Comparison of ENCODE assay signal across 18 cellular contexts in genomic region chr1:165885305-165885694, GRCh38. TPM values are rescaled to one million over a fixed set of nuclear protein-coding genes. Genes with fewer than 3 reads are reported as not detected.
DNase-seq lines count a peak whose midpoint lies in the region; ATAC-seq, FAIRE-seq and TF ChIP-seq lines count a peak whose summit lies in the region.
"Had no signal": no experiment of that assay in that cellular context is flagged by ENCODE, and none has a peak within 500 bp of the region (broad histone marks: within the 10 kb centered on the region; RNA-seq: fewer than 3 reads in every experiment).

No MANE protein-coding gene starts in this region.

- H3K27me3 ChIP-seq in DND-41 (ENCODE audit: insufficient read depth, low read length, poor library complexity) (no peaks in the 10 kb centered on the region), OCI-LY1 (ENCODE audit: insufficient read depth, low read length) (no peaks in the 10 kb centered on the region), hepatocyte (no peaks in the 10 kb centered on the region), pancreas (no peaks in the 10 kb centered on the region)

- FAIRE-seq in pancreas (lab: Jason Lieb, UNC), result no peak
- FAIRE-seq: D721Med, RCC 7860 had no signal

- WGBS in hepatocyte (ENCODE audit: low lambda C conversion rate, missing lambda C conversion rate), result 90% methylated on average over 3 of the region's 3 CpGs
- 58 to 60% methylated on average over 3 of the region's 3 CpGs for WGBS in pancreas, 2 donors

- H3K27ac ChIP-seq in DND-41 (ENCODE audit: low read length) (peak overlapping the region; percentile 13; the same call in 1 of the 2 replicates), OCI-LY1 (ENCODE audit: low read depth, low read length, poor library complexity, severe bottlenecking) (peak overlapping the region; percentile 60), hepatocyte (peak overlapping the region; percentile 21), pancreas (peak overlapping the region in 2 of 4 donors; percentile 35 to 62)

- H2AFZ ChIP-seq in DND-41 (ENCODE audit: low read depth, low read length), result no peak overlapping the region
- no peak overlapping the region for H2AFZ ChIP-seq in OCI-LY1 (ENCODE audit: low read length)
- H2AFZ ChIP-seq in hepatocyte, result no peak overlapping the region

- ATAC-seq in DND-41 (ENCODE audit: insufficient read depth, low read depth) (no peak), pancreas (peak; percentile 11 to 26 (median 24))

- H3K36me3 ChIP-seq in DND-41 (ENCODE audit: insufficient read depth, low read length), result peaks cover 49% of the 10 kb centered on the region
- peaks cover 6% of the 10 kb centered on the region; the same call in 1 of the 2 replicates for H3K36me3 ChIP-seq in OCI-LY1 (ENCODE audit: insufficient read depth, low read length)
- no peaks in the 10 kb centered on the region for H3K36me3 ChIP-seq in hepatocyte (replicated peaks; ENCODE audit: insufficient read depth, low read depth)
- H3K36me3 ChIP-seq in pancreas, result no peaks in the 10 kb centered on the region

- TF ChIP-seq CTCF in DND-41 (IDR thresholded peaks at IDR 0.05; ENCODE audit: borderline replicate concordance, extremely low read depth, low read length, poor library complexity, severe bottlenecking), result no peak
- TF ChIP-seq CTCF in OCI-LY1 (IDR thresholded peaks at IDR 0.05; ENCODE audit: low read length), result no peak
- no peak for TF ChIP-seq CTCF in hepatocyte (IDR thresholded peaks at IDR 0.05; ENCODE audit: poor library complexity)
- no peak for TF ChIP-seq CTCF in pancreas (IDR thresholded peaks at IDR 0.05)
- TF ChIP-seq CTCF in GM20000 (IDR thresholded peaks at IDR 0.05; ENCODE audit: extremely low read depth, missing control alignments), result no peak

- DNase-seq in DND-41 (no peak), hepatocyte (ENCODE audit: low spot score) (no peak), pancreas (no peak), GM20000 (ENCODE audit: low spot score) (no peak), NK-92 (lab: John Stamatoyannopoulos, UW; ENCODE audit: unreplicated experiment) (no peak), glomerular visceral epithelial cell (ENCODE audit: extremely low spot score) (no peak)
- DNase-seq: ACHN; CD4-positive, alpha-beta memory T cell; DMS79 treated with DMSO at 0.1 percent for 48 hours; NCI-H1694; NCI-H2171; NCI-H446 treated with DMSO at 0.1 percent for 48 hours; NCI-H748 treated with DMSO at 0.1 percent for 48 hours; SHP77 treated with DMSO at 0.1 percent for 48 hours had no signal

- H3K4me3 ChIP-seq in DND-41 (ENCODE audit: low read depth in 1 of 2, low read length in 2 of 2), result no peak overlapping the region
- H3K4me3 ChIP-seq in OCI-LY1 (ENCODE audit: low read depth, low read length, poor library complexity, severe bottlenecking), result no peak overlapping the region
- no peak overlapping the region for H3K4me3 ChIP-seq in hepatocyte
- no peak overlapping the region for H3K4me3 ChIP-seq in pancreas
- H3K4me3 ChIP-seq: HAP-1 had no signal

- H3F3A ChIP-seq in OCI-LY1 (ENCODE audit: insufficient read depth, low read length), result no peaks in the 10 kb centered on the region

- H3K9ac ChIP-seq in DND-41 (ENCODE audit: low read depth, low read length) (no peak overlapping the region), OCI-LY1 (ENCODE audit: low read length) (peak overlapping the region; percentile 12; the same call in 1 of the 2 replicates)

- intact Hi-C loops in pancreas (cut with DNase I), result no loop called here

- H3K79me2 ChIP-seq in DND-41 (ENCODE audit: insufficient read depth, low read length) (peaks cover 100% of the 10 kb centered on the region), OCI-LY1 (ENCODE audit: insufficient read depth, low read length) (peaks cover 75% of the 10 kb centered on the region), hepatocyte (peaks cover 74% of the 10 kb centered on the region)

- H3K4me2 ChIP-seq in DND-41 (ENCODE audit: insufficient read depth, low read length), result no peak overlapping the region
- peak overlapping the region; percentile 45; the same call in 1 of the 2 replicates for H3K4me2 ChIP-seq in OCI-LY1 (ENCODE audit: low read length)
- H3K4me2 ChIP-seq in hepatocyte, result no peak overlapping the region

- peaks cover 21% of the 10 kb centered on the region for H3K4me1 ChIP-seq in DND-41 (ENCODE audit: insufficient read depth, low read length)
- H3K4me1 ChIP-seq in OCI-LY1 (ENCODE audit: insufficient read depth, low read length, severe bottlenecking), result peaks cover 68% of the 10 kb centered on the region
- H3K4me1 ChIP-seq in hepatocyte (ENCODE audit: insufficient read depth), result peaks cover 4% of the 10 kb centered on the region
- H3K4me1 ChIP-seq in pancreas, result peaks cover 21 to 47% (median 47%) of the 10 kb centered on the region in 3 donors

- H3K9me3 ChIP-seq in DND-41 (ENCODE audit: insufficient read depth, low read length, severe bottlenecking) (no peaks in the 10 kb centered on the region), OCI-LY1 (ENCODE audit: low read length) (no peaks in the 10 kb centered on the region), hepatocyte (ENCODE audit: low read depth) (no peaks in the 10 kb centered on the region), pancreas (no peaks in the 10 kb centered on the region)
- H3K9me3 ChIP-seq: HAP-1 had no signal

- peaks cover 95% of the 10 kb centered on the region for H4K20me1 ChIP-seq in DND-41 (ENCODE audit: insufficient read depth, low read length)
- H4K20me1 ChIP-seq in OCI-LY1 (ENCODE audit: insufficient read depth, low read length), result no peaks in the 10 kb centered on the region
- no peaks in the 10 kb centered on the region for H4K20me1 ChIP-seq in hepatocyte (ENCODE audit: insufficient read depth, poor library complexity, severe bottlenecking)

- no peaks in the 10 kb centered on the region for H3K9me2 ChIP-seq in OCI-LY1 (ENCODE audit: low read depth, low read length)
- H3K9me2 ChIP-seq in hepatocyte (replicated peaks; ENCODE audit: insufficient read depth), result no peaks in the 10 kb centered on the region

RNA-seq across cellular contexts. Expression of gene UCK2, which starts 57.9 kb away (rescaled TPM):
- total RNA-seq in hepatocyte (15.7 and 20.9 TPM in 2 replicates), pancreas (10 to 100 TPM; 13.0 to 25.5 (median 17.0) TPM)
- polyA plus RNA-seq in hepatocyte (22.2 and 27.9 TPM in 2 replicates), pancreas (10 to 100 TPM; 10.6 to 11.1 TPM)
